Comparison of ENCODE assay signal across 9 cellular contexts in genomic region chr17:79919164-79919585, GRCh38.
DNase-seq lines count a peak whose midpoint lies in the region; ATAC-seq and TF ChIP-seq lines count a peak whose summit lies in the region.
"Had no signal": no experiment of that assay in that cellular context is flagged by ENCODE, and none has a peak within 500 bp of the region (broad histone marks: within the 10 kb centered on the region; RNA-seq: fewer than 3 reads in every experiment).

No MANE protein-coding gene starts in this region.

- no peaks in the 10 kb centered on the region for H3K9me3 ChIP-seq in SK-N-MC (ENCODE audit: low read depth, low read length)
- no peaks in the 10 kb centered on the region for H3K9me3 ChIP-seq in psoas muscle

- H3K27ac ChIP-seq in SK-N-MC (peak overlapping the region; percentile 57; the same call in 1 of the 2 replicates), psoas muscle (no peak overlapping the region)

- POLR2A ChIA-PET in activated CD4-positive, alpha-beta T cell treated with anti-CD3 and anti-CD28 coated beads, Interleukin-2, amount 10 ng/mL, durations not matched to agents 7 days and 5 days (lab: Charles Lee): no interaction called here

- H3K36me3 ChIP-seq in SK-N-MC (ENCODE audit: insufficient read depth, low read length) (no peaks in the 10 kb centered on the region), psoas muscle (ENCODE audit: insufficient read depth in 1 of 2, low read depth in 1 of 2) (no peaks in the 10 kb centered on the region)

- ATAC-seq in psoas muscle: peak; percentile 92 to 97 (median 96)

- peaks cover 2% of the 10 kb centered on the region for H3K27me3 Mint-ChIP-seq in activated CD4-positive, alpha-beta T cell treated with anti-CD3 and anti-CD28 coated beads, Interleukin-2, amount 10 ng/mL, durations not matched to agents 7 days and 5 days

- peak overlapping the region; percentile 15 for H3K9ac ChIP-seq in SK-N-MC (ENCODE audit: insufficient read length)

- no peaks in the 10 kb centered on the region for H3K9me3 Mint-ChIP-seq in activated CD4-positive, alpha-beta T cell treated with anti-CD3 and anti-CD28 coated beads, Interleukin-2, amount 10 ng/mL, durations not matched to agents 7 days and 5 days

- H3K4me1 ChIP-seq in psoas muscle: peaks cover 13% of the 10 kb centered on the region

- H3K4me1 Mint-ChIP-seq in activated CD4-positive, alpha-beta T cell treated with anti-CD3 and anti-CD28 coated beads, Interleukin-2, amount 10 ng/mL, durations not matched to agents 7 days and 5 days: peaks cover 4% of the 10 kb centered on the region

- DNase-seq in DMS53 (lab: John Stamatoyannopoulos, UW) (peak; percentile 74), SK-N-MC (ENCODE audit: low read depth, low spot score) (no peak), head of caudate nucleus (peak; percentile 89 to 98 (median 94)), psoas muscle (peak; percentile 88 to 97), NCI-H82 (lab: John Stamatoyannopoulos, UW) (no peak), NOMO-1 treated with dmso at 0.1 percent for 144 hours (lab: John Stamatoyannopoulos, UW; ENCODE audit: unreplicated experiment) (no peak), SHP77 treated with DMSO at 0.1 percent for 48 hours (lab: John Stamatoyannopoulos, UW) (no peak)
- no peak for DNase-seq in activated CD4-positive, alpha-beta T cell treated with anti-CD3 and anti-CD28 coated beads, Interleukin-2, amount 10 ng/mL, durations not matched to agents 7 days and 5 days
- DNase-seq: NCI-H510A had no signal

- intact Hi-C loops in head of caudate nucleus (cut with DNase I): loop anchor here (10.0 kb wide), 1 partner anchor 74 kb away; no protein-coding TSS in a partner anchor
- intact Hi-C loops in psoas muscle (cut with DNase I): loop anchor here (5.0 to 10.0 kb wide), 3 partner anchors 77 to 134 kb away; no protein-coding TSS in a partner anchor

- no peak overlapping the region for H3K4me3 Mint-ChIP-seq in activated CD4-positive, alpha-beta T cell treated with anti-CD3 and anti-CD28 coated beads, Interleukin-2, amount 10 ng/mL, durations not matched to agents 7 days and 5 days

- peaks cover 0 to 30% (median 0%) of the 10 kb centered on the region in 3 donors for H3K27me3 ChIP-seq in psoas muscle (ENCODE audit: insufficient read depth in 3 of 3, low read length in 2 of 3)

- CTCF ChIA-PET in activated CD4-positive, alpha-beta T cell treated with anti-CD3 and anti-CD28 coated beads, Interleukin-2, amount 10 ng/mL, durations not matched to agents 7 days and 5 days (lab: Charles Lee): no interaction called here

- H3K36me3 Mint-ChIP-seq in activated CD4-positive, alpha-beta T cell treated with anti-CD3 and anti-CD28 coated beads, Interleukin-2, amount 10 ng/mL, durations not matched to agents 7 days and 5 days (ENCODE audit: low read depth): no peaks in the 10 kb centered on the region

- 13 to 19% (median 16%) methylated on average over 15 to 17 of the region's 17 CpGs for WGBS in psoas muscle, 3 donors

- H3K27ac Mint-ChIP-seq in activated CD4-positive, alpha-beta T cell treated with anti-CD3 and anti-CD28 coated beads, Interleukin-2, amount 10 ng/mL, durations not matched to agents 7 days and 5 days: no peak overlapping the region

- H3K4me3 ChIP-seq in SK-N-MC (no peak overlapping the region; the same call in 1 of the 2 replicates), psoas muscle (no peak overlapping the region)

- no peak for TF ChIP-seq CTCF in psoas muscle (IDR thresholded peaks at IDR 0.05)

Comparison
In these comparisons a context has a peak if more than half of its experiments do, and no peak if none do; other contexts are left out.
1. DNase-seq: peak in DMS53 (single experiment), head of caudate nucleus (42 of 42) and psoas muscle (2 of 2); none in SK-N-MC (single experiment), NCI-H82 (single experiment), activated CD4-positive, alpha-beta T cell treated with anti-CD3 and anti-CD28 coated beads, Interleukin-2, amount 10 ng/mL, durations not matched to agents 7 days and 5 days (single experiment), NOMO-1 treated with dmso at 0.1 percent for 144 hours (single experiment) and SHP77 treated with DMSO at 0.1 percent for 48 hours (single experiment).